In the genomic region with DNA sequence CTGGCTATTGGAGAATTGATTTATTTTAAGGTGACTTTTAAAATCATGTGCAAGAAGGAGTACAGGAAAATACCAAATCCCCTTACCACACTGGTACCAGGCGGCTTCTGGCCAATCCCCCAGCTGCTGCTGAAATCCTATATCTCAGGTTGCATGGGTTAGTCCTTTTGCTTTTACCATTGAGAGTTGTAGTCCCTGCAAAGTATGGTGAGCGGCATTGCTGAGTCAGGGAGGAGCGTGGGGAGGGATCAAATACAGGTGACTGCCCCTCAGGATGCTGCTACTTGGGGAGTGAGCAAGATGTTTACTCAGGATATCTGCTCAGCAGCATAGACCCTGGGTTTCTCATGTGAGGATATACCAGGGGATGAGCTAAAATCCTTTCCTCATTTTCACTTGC, we compare ENCODE assay signal across 14 cellular contexts.
A peak's percentile ranks its signal among the peaks of the same experiment; 100 is the strongest.
DNase-seq lines count a peak whose midpoint lies in the region; ATAC-seq and TF ChIP-seq lines count a peak whose summit lies in the region.
"Had no signal": no experiment of that assay in that cellular context is flagged by ENCODE, and none has a peak within 500 bp of the region (broad histone marks: within the 10 kb centered on the region; RNA-seq: fewer than 3 reads in every experiment).

No MANE protein-coding gene starts in this region.

- no peak overlapping the region for H3K27ac Mint-ChIP-seq in WTC11
- H3K27ac Mint-ChIP-seq in activated CD8-positive, alpha-beta T cell treated with anti-CD3 and anti-CD28 coated beads, Interleukin-2, amount 10 ng/mL, durations not matched to agents 7 days and 5 days, result no peak overlapping the region
- H3K27ac Mint-ChIP-seq: CD4-positive, CD25-positive, alpha-beta regulatory T cell; CD8-positive, alpha-beta memory T cell had no signal

- POLR2A ChIA-PET in WTC11 (lab: Charles Lee), result no interaction called here
- POLR2A ChIA-PET in activated CD8-positive, alpha-beta T cell treated with anti-CD3 and anti-CD28 coated beads, Interleukin-2, amount 10 ng/mL, durations not matched to agents 7 days and 5 days (lab: Charles Lee), result no interaction called here

- ATAC-seq in WTC11 (peak; percentile 86), HG03196 (IDR thresholded peaks at IDR 0.05; ENCODE audit: unreplicated experiment) (no peak)
- no peak for ATAC-seq in activated CD8-positive, alpha-beta T cell treated with anti-CD3 and anti-CD28 coated beads, Interleukin-2, amount 10 ng/mL, durations not matched to agents 7 days and 5 days

- peaks cover 29% of the 10 kb centered on the region for H3K9me3 Mint-ChIP-seq in WTC11
- peaks cover 10% of the 10 kb centered on the region for H3K9me3 Mint-ChIP-seq in activated CD8-positive, alpha-beta T cell treated with anti-CD3 and anti-CD28 coated beads, Interleukin-2, amount 10 ng/mL, durations not matched to agents 7 days and 5 days (ENCODE audit: insufficient read depth)

- CTCF ChIA-PET in WTC11 (lab: Charles Lee), result no interaction called here
- CTCF ChIA-PET in activated CD8-positive, alpha-beta T cell treated with anti-CD3 and anti-CD28 coated beads, Interleukin-2, amount 10 ng/mL, durations not matched to agents 7 days and 5 days (lab: Charles Lee), result no interaction called here

- no peaks in the 10 kb centered on the region for H3K36me3 ChIP-seq in H7 (replicated peaks; ENCODE audit: control insufficient read depth, insufficient read depth, low read length)
- H3K36me3 ChIP-seq: BE2C, HAP-1 had no signal

- TF ChIP-seq CTCF in WTC11 (IDR thresholded peaks at IDR 0.05), result no peak

- H3K36me3 Mint-ChIP-seq in WTC11, result peaks cover 6% of the 10 kb centered on the region; the same call in 1 of the 2 replicates
- no peaks in the 10 kb centered on the region for H3K36me3 Mint-ChIP-seq in activated CD8-positive, alpha-beta T cell treated with anti-CD3 and anti-CD28 coated beads, Interleukin-2, amount 10 ng/mL, durations not matched to agents 7 days and 5 days (ENCODE audit: low read depth)
- H3K36me3 Mint-ChIP-seq: CD4-positive, CD25-positive, alpha-beta regulatory T cell; CD8-positive, alpha-beta memory T cell had no signal

- DNase-seq in H7, result peak; percentile 2
- DNase-seq in WTC11 (ENCODE audit: low spot score), result no peak
- DNase-seq in iPS-NIHi11 (ENCODE audit: low spot score), result peak; percentile 13
- no peak for DNase-seq in NK-92 (lab: John Stamatoyannopoulos, UW; ENCODE audit: unreplicated experiment)
- DNase-seq in activated CD8-positive, alpha-beta T cell treated with anti-CD3 and anti-CD28 coated beads, Interleukin-2, amount 10 ng/mL, durations not matched to agents 7 days and 5 days, result no peak
- DNase-seq: ACHN; BE2C; C1 segment of cervical spinal cord; CD4-positive, CD25-positive, alpha-beta regulatory T cell; CD8-positive, alpha-beta memory T cell; COR-L47; GM23248 had no signal

- no peaks in the 10 kb centered on the region; the same call in 1 of the 2 replicates for H3K27me3 Mint-ChIP-seq in WTC11 (ENCODE audit: low read depth)
- H3K27me3 Mint-ChIP-seq in activated CD8-positive, alpha-beta T cell treated with anti-CD3 and anti-CD28 coated beads, Interleukin-2, amount 10 ng/mL, durations not matched to agents 7 days and 5 days (ENCODE audit: low read depth), result no peaks in the 10 kb centered on the region
- H3K27me3 Mint-ChIP-seq: CD4-positive, CD25-positive, alpha-beta regulatory T cell; CD8-positive, alpha-beta memory T cell had no signal

- H3K4me3 ChIP-seq in H7 (ENCODE audit: insufficient read depth, low read depth, low read length), result no peak overlapping the region
- H3K4me3 ChIP-seq: GM23248, HAP-1 had no signal

- no peak overlapping the region for H3K4me3 Mint-ChIP-seq in WTC11
- H3K4me3 Mint-ChIP-seq in activated CD8-positive, alpha-beta T cell treated with anti-CD3 and anti-CD28 coated beads, Interleukin-2, amount 10 ng/mL, durations not matched to agents 7 days and 5 days, result no peak overlapping the region
- H3K4me3 Mint-ChIP-seq: CD4-positive, CD25-positive, alpha-beta regulatory T cell; CD8-positive, alpha-beta memory T cell had no signal

- peaks cover 5% of the 10 kb centered on the region; the same call in 1 of the 2 replicates for H3K4me1 Mint-ChIP-seq in WTC11
- H3K4me1 Mint-ChIP-seq in activated CD8-positive, alpha-beta T cell treated with anti-CD3 and anti-CD28 coated beads, Interleukin-2, amount 10 ng/mL, durations not matched to agents 7 days and 5 days (ENCODE audit: low read depth), result no peaks in the 10 kb centered on the region
- H3K4me1 Mint-ChIP-seq: CD4-positive, CD25-positive, alpha-beta regulatory T cell; CD8-positive, alpha-beta memory T cell had no signal

- no peaks in the 10 kb centered on the region for H3K27me3 ChIP-seq in H7 (ENCODE audit: control insufficient read depth, insufficient read depth, low read length)
- H3K27me3 ChIP-seq: BE2C had no signal

TF ChIP-seq in WTC11, 78 proteins besides CTCF, POLR2A, EP300 and RAD21:
- TF ChIP-seq HMGA2 (CRISPR knock-in tag; IDR thresholded peaks at IDR 0.05) (no peak), TEAD1 (CRISPR knock-in tag; IDR thresholded peaks at IDR 0.05) (no peak), RELA (CRISPR knock-in tag; IDR thresholded peaks at IDR 0.05; ENCODE audit: borderline replicate concordance) (no peak), MAX (CRISPR knock-in tag; IDR thresholded peaks at IDR 0.05) (no peak), STAT6 (CRISPR knock-in tag; conservative IDR thresholded peaks at IDR 0.05; ENCODE audit: low read depth) (no peak), CREM (CRISPR knock-in tag; IDR thresholded peaks at IDR 0.05) (no peak), JAZF1 (CRISPR knock-in tag; IDR thresholded peaks at IDR 0.05) (no peak), ATF6 (CRISPR knock-in tag; IDR thresholded peaks at IDR 0.05) (no peak)
TF ChIP-seq in WTC11: peak in this region for 0.

Comparison
In these comparisons a context has a peak if more than half of its experiments do, and no peak if none do; other contexts are left out.
1. DNase-seq: peak in H7 (single experiment) and iPS-NIHi11 (single experiment); none in WTC11 (single experiment), NK-92 (single experiment) and activated CD8-positive, alpha-beta T cell treated with anti-CD3 and anti-CD28 coated beads, Interleukin-2, amount 10 ng/mL, durations not matched to agents 7 days and 5 days (single experiment).